ENCODE assay signal across 8 cellular contexts in the genomic region with DNA sequence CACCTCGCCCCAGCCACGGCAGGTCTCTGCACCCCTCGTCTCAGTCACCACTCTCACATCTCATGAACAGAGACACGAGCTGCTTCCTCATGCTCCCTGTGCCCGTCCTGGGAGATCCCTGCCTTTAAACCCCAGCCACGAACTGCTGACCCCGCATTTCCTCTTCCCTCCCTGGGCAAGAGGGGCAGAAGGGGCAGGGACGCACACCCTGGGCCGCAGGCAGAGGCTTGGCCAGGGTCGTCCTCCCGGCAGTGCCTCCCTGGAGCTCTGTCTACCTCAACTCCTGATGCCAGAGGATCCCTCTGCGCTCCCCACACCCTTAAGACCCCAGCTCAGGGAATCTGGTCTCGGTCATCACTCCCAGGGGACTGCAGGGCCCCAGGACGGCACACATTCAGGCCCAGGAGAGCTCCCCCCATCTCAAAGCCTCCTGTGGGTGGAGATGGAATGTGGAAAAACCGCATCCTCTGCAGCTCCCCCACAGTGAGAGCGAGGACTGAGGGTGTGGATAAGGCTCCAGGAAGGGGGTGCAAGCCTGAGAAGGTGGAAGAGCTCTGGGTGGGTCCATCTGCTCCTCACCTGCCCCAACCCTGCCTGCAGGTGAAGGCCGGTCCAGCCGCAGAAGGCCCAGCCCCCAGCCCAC. TPM values are rescaled to one million over a fixed set of nuclear protein-coding genes. Genes with fewer than 3 reads are reported as not detected.
DNase-seq lines count a peak whose midpoint lies in the region; ATAC-seq and TF ChIP-seq lines count a peak whose summit lies in the region.

No MANE protein-coding gene starts in this region.

- TF ChIP-seq CTCF in GM12875 (IDR thresholded peaks at IDR 0.05; ENCODE audit: borderline replicate concordance, insufficient read depth, low read depth, low read length): no peak
- no peak for TF ChIP-seq CTCF in esophagus muscularis mucosa (IDR thresholded peaks at IDR 0.05)
- TF ChIP-seq CTCF in neutrophil (IDR thresholded peaks at IDR 0.05): no peak

- no peaks in the 10 kb centered on the region for H3K27me3 ChIP-seq in esophagus muscularis mucosa
- no peaks in the 10 kb centered on the region for H3K27me3 ChIP-seq in neutrophil

- no peak for TF ChIP-seq POLR2A in esophagus muscularis mucosa (IDR thresholded peaks at IDR 0.05; ENCODE audit: low read depth)

- peak overlapping the region; percentile 90 for H3K4me3 ChIP-seq in GM12875 (ENCODE audit: low read depth, low read length)
- H3K4me3 ChIP-seq in esophagus muscularis mucosa: peak overlapping the region; percentile 82 to 91 (median 87)
- H3K4me3 ChIP-seq in neutrophil (ENCODE audit: low read depth in 1 of 2, low read length in 1 of 2): peak overlapping the region; percentile 87 to 99

- H3K36me3 ChIP-seq in esophagus muscularis mucosa: no peaks in the 10 kb centered on the region
- peaks cover 15% of the 10 kb centered on the region for H3K36me3 ChIP-seq in neutrophil

- H3K4me1 ChIP-seq in esophagus muscularis mucosa (peaks cover 10 to 32% (median 28%) of the 10 kb centered on the region in 4 donors), neutrophil (ENCODE audit: control insufficient read depth in 1 of 2, insufficient read depth in 1 of 2, low read depth in 1 of 2, low read length in 1 of 2) (peaks cover 79 to 83% of the 10 kb centered on the region in 2 experiments)

- H3K9me3 ChIP-seq in esophagus muscularis mucosa: no peaks in the 10 kb centered on the region
- no peaks in the 10 kb centered on the region for H3K9me3 ChIP-seq in neutrophil

- H3K27ac ChIP-seq in esophagus muscularis mucosa (replicated peaks in 1 of 4) (no peak overlapping the region), neutrophil (peak overlapping the region; percentile 100)

- TF ChIP-seq EP300 in esophagus muscularis mucosa (IDR thresholded peaks at IDR 0.05): no peak

- ATAC-seq in HG02973 (IDR thresholded peaks at IDR 0.05; ENCODE audit: unreplicated experiment): no peak
- ATAC-seq in HG03135 (IDR thresholded peaks at IDR 0.05; ENCODE audit: unreplicated experiment): no peak

- intact Hi-C loops in esophagus muscularis mucosa (cut with DNase I): no loop called here

- 79% methylated on average over 18 of the region's 18 CpGs for WGBS in esophagus muscularis mucosa

- DNase-seq in RPMI7951 (ENCODE audit: low read depth) (peak; percentile 51), esophagus muscularis mucosa (ENCODE audit: extremely low spot score) (no peak), MV-4-11 (lab: John Stamatoyannopoulos, UW) (no peak)
- DNase-seq in activated CD4-positive, alpha-beta T cell treated with anti-CD3 and anti-CD28 coated beads, Interleukin-2, amount 50 U/mL, for 48 hours: no peak

RNA-seq across cellular contexts. Expression of a gene that starts 1.2 kb away (rescaled TPM):
- total RNA-seq in RPMI7951 (2014; rRNA removed; shearing (Covaris generic)): 30.4 and 36.7 TPM in 2 replicates
- total RNA-seq in esophagus muscularis mucosa: 10 to 100 TPM; 12.9 to 48.3 (median 26.3) TPM
